In genomic region chr6:87793340-87793739, GRCh38 we compare ENCODE assay signal across 19 cellular contexts.
A peak's percentile ranks its signal among the peaks of the same experiment; 100 is the strongest.
DNase-seq lines count a peak whose midpoint lies in the region; ATAC-seq and TF ChIP-seq lines count a peak whose summit lies in the region.
"Had no signal": no experiment of that assay in that cellular context is flagged by ENCODE, and none has a peak within 500 bp of the region (broad histone marks: within the 10 kb centered on the region; RNA-seq: fewer than 3 reads in every experiment).

No MANE protein-coding gene starts in this region.

- no peaks in the 10 kb centered on the region for H3K36me3 Mint-ChIP-seq in Calu3 (ENCODE audit: insufficient read depth, unreplicated experiment)
- no peaks in the 10 kb centered on the region for H3K36me3 Mint-ChIP-seq in CD14-positive monocyte
- H3K36me3 Mint-ChIP-seq: CD8-positive, alpha-beta memory T cell had no signal

- no peak overlapping the region for H3K4me3 ChIP-seq in DOHH2 (ENCODE audit: low read length)
- H3K4me3 ChIP-seq in neural cell (ENCODE audit: low read length) = no peak overlapping the region
- H3K4me3 ChIP-seq in esophagus muscularis mucosa = no peak overlapping the region
- H3K4me3 ChIP-seq: BLaER1, GM23338 had no signal

- no TSS peak for BruUV-seq in Calu3 (replicated peaks; lab: Mats Ljungman, UMichigan)

- peaks cover 87% of the 10 kb centered on the region for H3K4me1 ChIP-seq in DOHH2 (ENCODE audit: control insufficient read depth, low read length)
- H3K4me1 ChIP-seq in esophagus muscularis mucosa = peaks cover 0 to 12% (median 6%) of the 10 kb centered on the region in 4 donors

- intact Hi-C loops in esophagus muscularis mucosa (cut with DNase I) (no loop called here), Calu3 (cut with micrococcal nuclease; ENCODE audit: unreplicated experiment) (loop anchor here (10.0 kb wide), 1 partner anchor 99 kb away; no protein-coding TSS in a partner anchor), CD14-positive monocyte (cut with micrococcal nuclease) (no loop called here), sciatic nerve (cut with DNase I) (no loop called here)

- TF ChIP-seq RAD21 in Ishikawa (IDR thresholded peaks at IDR 0.05; ENCODE audit: low read depth) (no peak), neural cell (conservative IDR thresholded peaks at IDR 0.05) (no peak)

- TF ChIP-seq POLR2A in esophagus muscularis mucosa (IDR thresholded peaks at IDR 0.05; ENCODE audit: low read depth) = no peak

- H3K4me3 Mint-ChIP-seq in Calu3 (ENCODE audit: low read depth, unreplicated experiment) (no peak overlapping the region), CD14-positive monocyte (no peak overlapping the region)
- H3K4me3 Mint-ChIP-seq: B cell; CD4-positive, alpha-beta T cell; CD8-positive, alpha-beta memory T cell; GM23338; H9; HFFc6 had no signal

- no peaks in the 10 kb centered on the region for H3K36me3 ChIP-seq in DOHH2 (ENCODE audit: control insufficient read depth, low read length)
- H3K36me3 ChIP-seq in neural cell (ENCODE audit: insufficient read depth, low read length) = no peaks in the 10 kb centered on the region
- H3K36me3 ChIP-seq in esophagus muscularis mucosa = no peaks in the 10 kb centered on the region
- H3K36me3 ChIP-seq: BLaER1 had no signal

- H3K4me2 ChIP-seq in DOHH2 (ENCODE audit: low read length) (peak overlapping the region; percentile 37), neural cell (ENCODE audit: low read length) (no peak overlapping the region)
- H3K4me2 ChIP-seq: BLaER1, GM23338 had no signal

- TF ChIP-seq CTCF in DOHH2 (IDR thresholded peaks at IDR 0.05; ENCODE audit: low read depth, low read length, poor library complexity, severe bottlenecking) (no peak), neural cell (IDR thresholded peaks at IDR 0.05; ENCODE audit: poor library complexity, severe bottlenecking) (no peak), esophagus muscularis mucosa (IDR thresholded peaks at IDR 0.05) (no peak), Calu3 (IDR thresholded peaks at IDR 0.05; ENCODE audit: unreplicated experiment) (no peak), CD14-positive monocyte (IDR thresholded peaks at IDR 0.05) (no peak)

- TF ChIP-seq EP300 in Ishikawa (IDR thresholded peaks at IDR 0.05; ENCODE audit: borderline replicate concordance) (peak; percentile 64; the same call in 1 of the 2 replicates), neural cell (conservative IDR thresholded peaks at IDR 0.05; ENCODE audit: poor library complexity, severe bottlenecking) (no peak), esophagus muscularis mucosa (IDR thresholded peaks at IDR 0.05) (no peak)

- peak overlapping the region; percentile 3; the same call in 1 of the 2 replicates for H3K27ac ChIP-seq in DOHH2 (ENCODE audit: low read depth, low read length)
- H3K27ac ChIP-seq in neural cell (ENCODE audit: low read length) = peak overlapping the region; percentile 10
- no peak overlapping the region for H3K27ac ChIP-seq in esophagus muscularis mucosa (replicated peaks in 1 of 4)
- H3K27ac ChIP-seq: BLaER1, C4-2B had no signal

- H3K27me3 ChIP-seq in DOHH2 (ENCODE audit: control insufficient read depth, low read length) (no peaks in the 10 kb centered on the region), neural cell (ENCODE audit: insufficient read depth, low read depth, low read length) (no peaks in the 10 kb centered on the region), esophagus muscularis mucosa (no peaks in the 10 kb centered on the region)
- H3K27me3 ChIP-seq: BLaER1 had no signal

- H3K9ac ChIP-seq in neural cell (ENCODE audit: low read length) = no peak overlapping the region
- H3K9ac ChIP-seq: BLaER1 had no signal

- H3K4me1 Mint-ChIP-seq in Calu3 (ENCODE audit: low read depth, unreplicated experiment) (peaks cover 15% of the 10 kb centered on the region), CD14-positive monocyte (peaks cover 48% of the 10 kb centered on the region)
- H3K4me1 Mint-ChIP-seq: CD8-positive, alpha-beta memory T cell had no signal

- CTCF ChIA-PET in Calu3 (lab: Charles Lee) = no interaction called here

- no peak for ATAC-seq in sciatic nerve
- ATAC-seq: GM23338, HCT116 had no signal

- peaks cover 34% of the 10 kb centered on the region for H3F3A ChIP-seq in DOHH2 (ENCODE audit: control insufficient read depth, insufficient read depth)
- H3F3A ChIP-seq in neural cell (ENCODE audit: insufficient read depth, low read length, poor library complexity, severe bottlenecking) = no peaks in the 10 kb centered on the region

- WGBS in esophagus muscularis mucosa = 90% methylated on average over 2 of the region's 2 CpGs

- H3K9me3 Mint-ChIP-seq in Calu3 (ENCODE audit: low read depth, unreplicated experiment) = no peaks in the 10 kb centered on the region
- no peaks in the 10 kb centered on the region for H3K9me3 Mint-ChIP-seq in CD14-positive monocyte
- H3K9me3 Mint-ChIP-seq: CD4-positive, alpha-beta T cell; CD8-positive, alpha-beta memory T cell; GM23338; H9; HFFc6 had no signal

- H3K9me2 ChIP-seq in DOHH2 (replicated peaks; ENCODE audit: control insufficient read depth, low read length) = no peaks in the 10 kb centered on the region
- no peaks in the 10 kb centered on the region for H3K9me2 ChIP-seq in neural cell (ENCODE audit: insufficient read depth, low read length)

- H3K27me3 Mint-ChIP-seq in Calu3 (ENCODE audit: unreplicated experiment) (no peaks in the 10 kb centered on the region), CD14-positive monocyte (ENCODE audit: low read depth in 3 of 3) (no peaks in the 10 kb centered on the region)
- H3K27me3 Mint-ChIP-seq: B cell had no signal

- no peaks in the 10 kb centered on the region for H3K9me3 ChIP-seq in DOHH2 (ENCODE audit: control insufficient read depth, insufficient read depth, low read length)
- no peaks in the 10 kb centered on the region for H3K9me3 ChIP-seq in neural cell (ENCODE audit: low read length)
- H3K9me3 ChIP-seq in esophagus muscularis mucosa = no peaks in the 10 kb centered on the region
- H3K9me3 ChIP-seq: BLaER1 had no signal

- H3K79me2 ChIP-seq in DOHH2 (ENCODE audit: control insufficient read depth, low read length) (peaks cover 10% of the 10 kb centered on the region), neural cell (replicated peaks; ENCODE audit: insufficient read depth, low read length) (no peaks in the 10 kb centered on the region)

- no peaks in the 10 kb centered on the region for H4K20me1 ChIP-seq in DOHH2 (ENCODE audit: control insufficient read depth, insufficient read depth, low read depth, low read length)
- H4K20me1 ChIP-seq in neural cell (ENCODE audit: insufficient read depth) = no peaks in the 10 kb centered on the region
- H4K20me1 ChIP-seq: BLaER1 had no signal

- DNase-seq in kidney tubule cell (ENCODE audit: low spot score) = peak; percentile 31
- no peak for DNase-seq in esophagus muscularis mucosa (ENCODE audit: extremely low spot score)
- DNase-seq in Calu3 = no peak
- no peak for DNase-seq in CD14-positive monocyte (ENCODE audit: low spot score)
- no peak for DNase-seq in sciatic nerve (ENCODE audit: low spot score)
- DNase-seq: CD4-positive, alpha-beta T cell; CD8-positive, alpha-beta memory T cell; DMS53; DMS79 treated with DMSO at 0.1 percent for 48 hours; H9; HFFc6 had no signal

- H2AFZ ChIP-seq in neural cell (ENCODE audit: low read depth, low read length) = no peak overlapping the region
- H2AFZ ChIP-seq: GM23338 had no signal

- H3K27ac Mint-ChIP-seq in Calu3 (ENCODE audit: unreplicated experiment) (no peak overlapping the region), CD14-positive monocyte (no peak overlapping the region)
- H3K27ac Mint-ChIP-seq: B cell; CD4-positive, alpha-beta T cell; CD8-positive, alpha-beta memory T cell; GM23338; H9; HFFc6 had no signal

TF ChIP-seq in Ishikawa, 13 proteins besides CTCF, POLR2A, EP300 and RAD21 (continues in another document):
- no peak for TF ChIP-seq CEBPB (IDR thresholded peaks at IDR 0.05)
- TF ChIP-seq NFIC (IDR thresholded peaks at IDR 0.05) = peak; percentile 68
- no peak for TF ChIP-seq CREB1 (IDR thresholded peaks at IDR 0.05; ENCODE audit: low read depth)
- no peak for TF ChIP-seq FOXM1 (IDR thresholded peaks at IDR 0.05; ENCODE audit: borderline replicate concordance, low read depth)
- TF ChIP-seq ZBTB7A (IDR thresholded peaks at IDR 0.05; ENCODE audit: low read depth) = no peak
- 0 out of 2 replicates have a peak, but pooled peaks have one; percentile 42 for TF ChIP-seq TEAD4 (IDR thresholded peaks at IDR 0.05)

TF ChIP-seq in neural cell, 6 proteins besides CTCF, POLR2A, EP300 and RAD21:
- TF ChIP-seq POLR2AphosphoS5 (IDR thresholded peaks at IDR 0.05) = peak; percentile 48
- no peak for TF ChIP-seq EZH2 (IDR thresholded peaks at IDR 0.05; ENCODE audit: borderline replicate concordance, insufficient read depth, low read length, poor library complexity, severe bottlenecking)

Comparison
In these comparisons a context has a peak if more than half of its experiments do, and no peak if none do; other contexts are left out.
1. H3K27ac ChIP-seq: peak in DOHH2 (single experiment) and neural cell (single experiment); none in esophagus muscularis mucosa (0 of 4).